In genomic region chr6:166541876-166542579, GRCh38 we compare ENCODE assay signal across 9 cellular contexts. TPM values are rescaled to one million over a fixed set of nuclear protein-coding genes. Genes with fewer than 3 reads are reported as not detected.
DNase-seq lines count a peak whose midpoint lies in the region; ATAC-seq and TF ChIP-seq lines count a peak whose summit lies in the region.
"Had no signal": no experiment of that assay in that cellular context is flagged by ENCODE, and none has a peak within 500 bp of the region (broad histone marks: within the 10 kb centered on the region; RNA-seq: fewer than 3 reads in every experiment).

No MANE protein-coding gene starts in this region.

- no peak for ATAC-seq in activated T-cell treated with anti-CD3 and anti-CD28 coated beads, Interleukin-2, amount 50 U/mL, for 4 hours
- ATAC-seq in HG03196 (IDR thresholded peaks at IDR 0.05; ENCODE audit: unreplicated experiment), result no peak

- H3K9ac ChIP-seq in KMS-11 (no peak overlapping the region), skeletal muscle satellite cell (ENCODE audit: low read depth, low read length) (peak overlapping the region; percentile 72)

- no peak for TF ChIP-seq CTCF in KMS-11 (conservative IDR thresholded peaks at IDR 0.05; ENCODE audit: low read depth, low read length)

- no peaks in the 10 kb centered on the region for H3K9me3 ChIP-seq in effector memory CD4-positive, alpha-beta T cell (ENCODE audit: control insufficient read depth, low read length)
- H3K9me3 ChIP-seq in skeletal muscle satellite cell (replicated peaks; ENCODE audit: low read length), result no peaks in the 10 kb centered on the region

- H3K36me3 Mint-ChIP-seq in activated T-cell treated with anti-CD3 and anti-CD28 coated beads, Interleukin-2, amount 50 U/mL, for 4 hours (ENCODE audit: insufficient read depth), result peaks cover 1% of the 10 kb centered on the region

- no peaks in the 10 kb centered on the region for H3K36me3 ChIP-seq in KMS-11 (ENCODE audit: insufficient read depth)
- H3K36me3 ChIP-seq in effector memory CD4-positive, alpha-beta T cell (ENCODE audit: control insufficient read depth, insufficient read depth, low read length), result no peaks in the 10 kb centered on the region
- peaks cover 45% of the 10 kb centered on the region for H3K36me3 ChIP-seq in skeletal muscle satellite cell (ENCODE audit: insufficient read depth, low read length)

- H3K4me3 ChIP-seq in KMS-11 (IDR thresholded peaks at IDR 0.05; ENCODE audit: insufficient read depth, low read depth, low read length) (no peak overlapping the region), skeletal muscle satellite cell (ENCODE audit: low read length) (peak overlapping the region; percentile 30)
- H3K4me3 ChIP-seq in effector memory CD4-positive, alpha-beta T cell (ENCODE audit: insufficient read depth, low read depth, low read length, poor library complexity, severe bottlenecking), result no peak overlapping the region

- no peaks in the 10 kb centered on the region for H3K79me2 ChIP-seq in KMS-11 (ENCODE audit: insufficient read depth, low read depth)

- H3K4me3 Mint-ChIP-seq in activated T-cell treated with anti-CD3 and anti-CD28 coated beads, Interleukin-2, amount 50 U/mL, for 4 hours, result peak overlapping the region; percentile 61

- peak overlapping the region; percentile 31 for H2AFZ ChIP-seq in KMS-11 (ENCODE audit: low read depth)

- no peaks in the 10 kb centered on the region for H3K27me3 Mint-ChIP-seq in activated T-cell treated with anti-CD3 and anti-CD28 coated beads, Interleukin-2, amount 50 U/mL, for 4 hours (ENCODE audit: low read depth)

- H3K4me1 ChIP-seq in KMS-11 (ENCODE audit: low read depth, poor library complexity, severe bottlenecking), result peaks cover 5% of the 10 kb centered on the region
- peaks cover 14% of the 10 kb centered on the region for H3K4me1 ChIP-seq in effector memory CD4-positive, alpha-beta T cell (ENCODE audit: control insufficient read depth, insufficient read depth, low read length, poor library complexity, severe bottlenecking)
- peaks cover 31% of the 10 kb centered on the region for H3K4me1 ChIP-seq in skeletal muscle satellite cell (ENCODE audit: control insufficient read depth, insufficient read depth, low read length)

- no peaks in the 10 kb centered on the region for H3K9me3 Mint-ChIP-seq in activated T-cell treated with anti-CD3 and anti-CD28 coated beads, Interleukin-2, amount 50 U/mL, for 4 hours

- no peak overlapping the region; the same call in 1 of the 2 replicates for H3K27ac ChIP-seq in KMS-11
- H3K27ac ChIP-seq in effector memory CD4-positive, alpha-beta T cell (ENCODE audit: insufficient read depth, low read length, poor library complexity, severe bottlenecking), result peak overlapping the region; percentile 54

- no peaks in the 10 kb centered on the region for H3K27me3 ChIP-seq in KMS-11 (ENCODE audit: insufficient read depth, low read depth)
- H3K27me3 ChIP-seq in effector memory CD4-positive, alpha-beta T cell (replicated peaks; ENCODE audit: control insufficient read depth, insufficient read depth, low read length, poor library complexity, severe bottlenecking), result no peaks in the 10 kb centered on the region
- no peaks in the 10 kb centered on the region for H3K27me3 ChIP-seq in skeletal muscle satellite cell (ENCODE audit: control insufficient read depth, insufficient read depth, low read length)

- DNase-seq in activated T-cell treated with anti-CD3 and anti-CD28 coated beads, Interleukin-2, amount 50 U/mL, for 4 hours, result no peak
- DNase-seq in activated T-cell treated with anti-CD3 and anti-CD28 coated beads, Interleukin-2, amount 50 U/mL, for 1 hour, result no peak
- DNase-seq in effector memory CD4-positive, alpha-beta T cell, result no peak
- no peak for DNase-seq in effector CD8-positive, alpha-beta T cell (lab: John Stamatoyannopoulos, UW)
- DNase-seq in SHP77 (lab: John Stamatoyannopoulos, UW), result no peak
- DNase-seq: NCI-H146 had no signal

- no peaks in the 10 kb centered on the region for H4K20me1 ChIP-seq in KMS-11 (ENCODE audit: insufficient read depth)

- H3K4me2 ChIP-seq in KMS-11 (peak overlapping the region; percentile 36), skeletal muscle satellite cell (ENCODE audit: low read length) (peak overlapping the region; percentile 82)

- peaks cover 24% of the 10 kb centered on the region for H3K4me1 Mint-ChIP-seq in activated T-cell treated with anti-CD3 and anti-CD28 coated beads, Interleukin-2, amount 50 U/mL, for 4 hours (ENCODE audit: low read depth)

RNA-seq across cellular contexts. Expression of gene RAMACL, which starts 44.5 kb away (rescaled TPM):
- 1 to 10 TPM in 1 of 3 donors, under 1 TPM in 1, not detected in 1; 0.15 to 4.6 TPM for total RNA-seq in activated T-cell treated with anti-CD3 and anti-CD28 coated beads, Interleukin-2, amount 50 U/mL, for 4 hours
- 2.6 and 3.5 TPM in 2 replicates for total RNA-seq in skeletal muscle satellite cell (2012; rRNA removed)
